15 cellular contexts compared by ENCODE assay signal in the genomic region with DNA sequence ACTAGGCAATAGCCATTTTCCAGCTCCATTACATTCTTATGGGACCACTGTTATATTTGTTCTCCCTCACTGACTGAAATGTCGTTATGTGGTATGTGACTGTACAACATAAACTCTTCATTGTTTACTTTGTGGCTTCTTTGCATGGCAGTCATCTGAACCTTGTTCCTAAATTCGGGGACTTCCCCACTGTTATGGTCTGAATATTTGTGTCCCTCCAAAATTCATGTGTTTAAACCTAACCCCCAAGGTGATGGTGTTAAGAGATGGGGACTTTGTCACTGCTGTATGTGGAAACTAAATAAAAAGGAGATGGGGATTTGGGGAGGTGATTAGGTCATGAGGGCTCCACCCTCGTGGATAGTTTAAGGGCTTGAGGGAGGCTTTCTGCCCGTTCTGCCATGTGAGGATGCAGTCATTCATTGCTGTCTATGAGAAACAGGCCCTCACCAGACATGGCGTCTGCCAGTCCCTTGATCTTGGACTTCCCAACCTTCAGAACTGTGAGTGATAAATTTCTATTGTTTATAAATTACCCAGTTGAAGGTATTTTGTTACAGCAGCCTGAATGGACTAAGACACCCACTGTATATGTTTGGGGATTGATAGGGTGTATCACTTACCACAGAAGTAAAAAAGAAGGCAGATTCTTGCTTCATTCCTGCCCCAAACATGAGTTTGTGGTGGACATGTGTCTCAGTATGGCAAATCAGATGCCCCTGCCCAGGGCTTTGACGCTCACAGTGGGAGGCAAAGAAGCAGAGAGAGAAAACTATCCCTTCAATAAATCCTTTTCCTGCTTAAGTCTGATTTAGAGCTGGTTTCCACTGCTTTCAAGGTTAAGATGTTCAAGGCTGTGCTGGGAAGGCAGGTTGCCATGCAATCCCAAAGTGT.
A peak's percentile ranks its signal among the peaks of the same experiment; 100 is the strongest.
DNase-seq lines count a peak whose midpoint lies in the region; ATAC-seq and TF ChIP-seq lines count a peak whose summit lies in the region.
"Had no signal": no experiment of that assay in that cellular context is flagged by ENCODE, and none has a peak within 500 bp of the region (broad histone marks: within the 10 kb centered on the region; RNA-seq: fewer than 3 reads in every experiment).

No MANE protein-coding gene starts in this region.

- DNase-seq in MG63 (peak; percentile 19), chondrocyte (ENCODE audit: low spot score) (no peak), NCI-H2107 (lab: John Stamatoyannopoulos, UW) (no peak), NCI-H1694 treated with DMSO at 0.1 percent for 48 hours (lab: John Stamatoyannopoulos, UW) (no peak), mesendoderm (no peak)
- DNase-seq: activated CD4-positive, alpha-beta T cell treated with anti-CD3 and anti-CD28 coated beads for 48 hours; activated naive CD8-positive, alpha-beta T cell treated with anti-CD3 and anti-CD28 coated beads, Interleukin-2, amount 50 U/mL, for 24 hours; activated T-cell treated with anti-CD3 and anti-CD28 coated beads, Interleukin-2, amount 50 U/mL, for 24 hours; NCI-H1048; NCI-H345; stimulated activated naive CD8-positive, alpha-beta T cell treated with anti-CD3 and anti-CD28 coated beads, Interleukin-15, Interleukin-2, amounts not matched to agents 100 U/mL and 50 U/mL, for 24 hours had no signal

- H3K9me3 Mint-ChIP-seq in chondrocyte (ENCODE audit: low read depth), result no peaks in the 10 kb centered on the region
- H3K9me3 Mint-ChIP-seq: activated naive CD8-positive, alpha-beta T cell treated with anti-CD3 and anti-CD28 coated beads, Interleukin-2, amount 50 U/mL, for 24 hours; activated T-cell treated with anti-CD3 and anti-CD28 coated beads, Interleukin-2, amount 50 U/mL, for 24 hours had no signal

- no CpG with 5 or more reads among the region's 6 CpGs for WGBS in mesendoderm (ENCODE audit: extremely low coverage, insufficient coverage, low lambda C conversion rate)

- H3K27me3 ChIP-seq in MG63, result no peaks in the 10 kb centered on the region
- no peaks in the 10 kb centered on the region for H3K27me3 ChIP-seq in skeletal muscle satellite cell (ENCODE audit: control insufficient read depth, insufficient read depth, low read length)
- no peaks in the 10 kb centered on the region for H3K27me3 ChIP-seq in mesendoderm (ENCODE audit: insufficient read depth, low read length, poor library complexity)
- H3K27me3 ChIP-seq: vagina had no signal

- H3K4me3 ChIP-seq in MG63 (no peak overlapping the region), skeletal muscle satellite cell (ENCODE audit: low read length) (peak overlapping the region; percentile 41), mesendoderm (ENCODE audit: low read length) (no peak overlapping the region)
- H3K4me3 ChIP-seq: vagina had no signal

- no peak overlapping the region for H3K56ac ChIP-seq in mesendoderm (ENCODE audit: low read length)

- H2BK15ac ChIP-seq in mesendoderm (replicated peaks; ENCODE audit: low read depth), result no peak overlapping the region

- no peaks in the 10 kb centered on the region for H3K36me3 Mint-ChIP-seq in chondrocyte (ENCODE audit: low read depth)

- H3K9ac ChIP-seq in skeletal muscle satellite cell (ENCODE audit: low read depth, low read length) (peak overlapping the region; percentile 51), mesendoderm (ENCODE audit: low read length) (no peak overlapping the region)

- H3K18ac ChIP-seq in mesendoderm (ENCODE audit: low read length), result no peak overlapping the region

- H3K9me3 ChIP-seq in MG63, result no peaks in the 10 kb centered on the region
- H3K9me3 ChIP-seq in skeletal muscle satellite cell (replicated peaks; ENCODE audit: low read length), result no peaks in the 10 kb centered on the region
- H3K9me3 ChIP-seq: vagina had no signal

- TF ChIP-seq CTCF in chondrocyte (IDR thresholded peaks at IDR 0.05), result no peak

- no peak overlapping the region for H4K8ac ChIP-seq in mesendoderm (ENCODE audit: low read depth, low read length)

- H3K36me3 ChIP-seq in MG63 (no peaks in the 10 kb centered on the region), skeletal muscle satellite cell (ENCODE audit: insufficient read depth, low read length) (no peaks in the 10 kb centered on the region), mesendoderm (ENCODE audit: control insufficient read depth, insufficient read depth, low read length) (no peaks in the 10 kb centered on the region)
- H3K36me3 ChIP-seq: vagina had no signal

- H2AK5ac ChIP-seq in mesendoderm (ENCODE audit: low read length), result no peak overlapping the region

- H3K27ac Mint-ChIP-seq in chondrocyte (ENCODE audit: unreplicated experiment), result peak overlapping the region; percentile 82
- H3K27ac Mint-ChIP-seq: activated naive CD8-positive, alpha-beta T cell treated with anti-CD3 and anti-CD28 coated beads, Interleukin-2, amount 50 U/mL, for 24 hours; activated T-cell treated with anti-CD3 and anti-CD28 coated beads, Interleukin-2, amount 50 U/mL, for 24 hours had no signal

- H3K4me1 Mint-ChIP-seq in chondrocyte (ENCODE audit: low read depth), result peaks cover 27% of the 10 kb centered on the region
- H3K4me1 Mint-ChIP-seq: activated naive CD8-positive, alpha-beta T cell treated with anti-CD3 and anti-CD28 coated beads, Interleukin-2, amount 50 U/mL, for 24 hours had no signal

- H3K4me2 ChIP-seq in skeletal muscle satellite cell (ENCODE audit: low read length) (peak overlapping the region; percentile 62), mesendoderm (ENCODE audit: low read length) (no peak overlapping the region)

- H3K79me1 ChIP-seq in mesendoderm (ENCODE audit: low read length), result no peaks in the 10 kb centered on the region

- H3K4me3 Mint-ChIP-seq in chondrocyte (ENCODE audit: unreplicated experiment), result no peak overlapping the region
- H3K4me3 Mint-ChIP-seq: activated naive CD8-positive, alpha-beta T cell treated with anti-CD3 and anti-CD28 coated beads, Interleukin-2, amount 50 U/mL, for 24 hours; activated T-cell treated with anti-CD3 and anti-CD28 coated beads, Interleukin-2, amount 50 U/mL, for 24 hours had no signal

- no peak overlapping the region for H4K5ac ChIP-seq in mesendoderm (ENCODE audit: low read length)

- no peak overlapping the region for H3K4ac ChIP-seq in mesendoderm (ENCODE audit: low read depth, low read length)

- H3K4me1 ChIP-seq in skeletal muscle satellite cell (ENCODE audit: control insufficient read depth, insufficient read depth, low read length) (peaks cover 60% of the 10 kb centered on the region), mesendoderm (ENCODE audit: control insufficient read depth, low read depth, low read length) (peaks cover 3% of the 10 kb centered on the region)

- H3K27ac ChIP-seq in mesendoderm (ENCODE audit: low read depth, low read length), result no peak overlapping the region
- H3K27ac ChIP-seq: vagina had no signal

- no peak overlapping the region for H3K23ac ChIP-seq in mesendoderm (ENCODE audit: low read length)

- peak; percentile 48 for ATAC-seq in GM18907 (IDR thresholded peaks at IDR 0.05; ENCODE audit: unreplicated experiment)
- ATAC-seq in HG03196 (IDR thresholded peaks at IDR 0.05; ENCODE audit: unreplicated experiment), result no peak
- ATAC-seq: activated naive CD8-positive, alpha-beta T cell treated with anti-CD3 and anti-CD28 coated beads, Interleukin-2, amount 50 U/mL, for 24 hours; stimulated activated naive CD8-positive, alpha-beta T cell treated with anti-CD3 and anti-CD28 coated beads, Interleukin-15, Interleukin-2, amounts not matched to agents 100 U/mL and 50 U/mL, for 24 hours had no signal

- H2BK120ac ChIP-seq in mesendoderm (ENCODE audit: low read depth, low read length), result no peak overlapping the region

- H2BK5ac ChIP-seq in mesendoderm (ENCODE audit: low read length), result no peak overlapping the region

- no peaks in the 10 kb centered on the region for H3K27me3 Mint-ChIP-seq in chondrocyte (ENCODE audit: low read depth)

- no peaks in the 10 kb centered on the region for H3K79me2 ChIP-seq in mesendoderm (ENCODE audit: control insufficient read depth, insufficient read depth, low read length)
